ENCODE assay signal across 18 cellular contexts in the genomic region with DNA sequence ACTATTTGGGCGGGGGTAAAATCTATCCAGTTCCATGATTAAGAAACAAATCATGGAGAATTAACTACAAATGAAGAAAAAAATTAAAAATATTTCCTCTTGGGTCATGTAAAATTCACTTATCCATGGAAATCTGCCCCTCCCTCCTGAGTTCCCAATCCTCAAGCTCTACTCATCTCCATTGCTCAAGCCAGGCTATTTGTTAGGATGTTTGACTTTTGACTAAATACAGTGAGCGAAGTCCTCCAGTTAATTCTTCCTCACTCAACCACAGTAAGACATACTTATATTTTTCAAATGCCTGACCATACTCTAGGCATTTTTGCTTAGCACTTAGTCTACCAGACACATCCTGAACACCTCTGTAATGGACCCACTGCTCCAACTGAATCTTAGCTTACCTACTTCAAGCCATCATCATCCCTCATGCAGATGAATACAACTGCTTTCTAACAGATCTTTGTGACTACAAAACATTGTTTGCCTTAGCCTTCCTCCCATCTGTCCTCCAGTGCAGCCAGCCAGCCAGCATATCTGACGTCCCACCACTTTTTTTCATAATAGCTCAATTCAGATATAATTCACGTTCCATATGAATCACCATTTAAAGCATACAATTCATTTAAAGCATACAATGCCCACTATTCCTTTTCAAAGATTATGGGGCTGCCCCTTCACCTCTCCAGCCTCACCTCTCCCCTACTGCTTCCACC.
DNase-seq lines count a peak whose midpoint lies in the region; ATAC-seq and TF ChIP-seq lines count a peak whose summit lies in the region.
"Had no signal": no experiment of that assay in that cellular context is flagged by ENCODE, and none has a peak within 500 bp of the region (broad histone marks: within the 10 kb centered on the region; RNA-seq: fewer than 3 reads in every experiment).

No MANE protein-coding gene starts in this region.

- H3K36me3 Mint-ChIP-seq in CD4-positive, alpha-beta T cell (ENCODE audit: low read depth) = no peaks in the 10 kb centered on the region
- H3K36me3 Mint-ChIP-seq: immature natural killer cell, memory B cell had no signal

- H2AFZ ChIP-seq in GM23248 (no peak overlapping the region), osteoblast (ENCODE audit: low read length) (no peak overlapping the region)

- in situ Hi-C loops in GM23248 (cut with MboI) = no loop called here

- H3K4me3 Mint-ChIP-seq in CD4-positive, alpha-beta T cell = no peak overlapping the region
- H3K4me3 Mint-ChIP-seq: immature natural killer cell, memory B cell had no signal

- POLR2A ChIA-PET in CD4-positive, alpha-beta T cell (lab: Charles Lee) = no interaction called here

- H3K9me3 Mint-ChIP-seq in CD4-positive, alpha-beta T cell = no peaks in the 10 kb centered on the region
- H3K9me3 Mint-ChIP-seq: immature natural killer cell, memory B cell had no signal

- H3K4me1 Mint-ChIP-seq in CD4-positive, alpha-beta T cell (ENCODE audit: low read depth) = no peaks in the 10 kb centered on the region

- CTCF ChIA-PET in CD4-positive, alpha-beta T cell (lab: Charles Lee) = interaction anchor here (0.9 kb wide), 1 partner anchor 186 kb away, joined by 3 read pairs; no protein-coding TSS in a partner anchor

- H3K79me2 ChIP-seq in GM23248 (ENCODE audit: insufficient read depth) (peaks cover 72% of the 10 kb centered on the region), osteoblast (ENCODE audit: insufficient read depth, low read length) (peaks cover 68% of the 10 kb centered on the region)

- H3K27me3 Mint-ChIP-seq in CD4-positive, alpha-beta T cell = no peaks in the 10 kb centered on the region
- H3K27me3 Mint-ChIP-seq: memory B cell had no signal

- H3K9me2 ChIP-seq in GM23248 (ENCODE audit: insufficient read depth) = no peaks in the 10 kb centered on the region

- no peak for ATAC-seq in CD4-positive, alpha-beta T cell (ENCODE audit: poor library complexity)

- H3K9me3 ChIP-seq in GM23248 (ENCODE audit: low read depth) (no peaks in the 10 kb centered on the region), osteoblast (ENCODE audit: low read depth, low read length) (no peaks in the 10 kb centered on the region)
- no peaks in the 10 kb centered on the region for H3K9me3 ChIP-seq in CD4-positive, alpha-beta T cell (ENCODE audit: control insufficient read depth, low read length)

- H3K27ac Mint-ChIP-seq in CD4-positive, alpha-beta T cell = no peak overlapping the region
- H3K27ac Mint-ChIP-seq: immature natural killer cell, memory B cell had no signal

- peak overlapping the region; percentile 87 for H3K27ac ChIP-seq in GM23248
- peak overlapping the region; percentile 97 for H3K27ac ChIP-seq in epithelial cell of prostate
- peak overlapping the region; percentile 98 for H3K27ac ChIP-seq in osteoblast (ENCODE audit: low read depth, low read length)
- no peak overlapping the region for H3K27ac ChIP-seq in CD4-positive, alpha-beta T cell (ENCODE audit: low read depth, low read length)

- H3F3A ChIP-seq in GM23248 (ENCODE audit: insufficient read depth) = peaks cover 47% of the 10 kb centered on the region

- H3K4me3 ChIP-seq in AG10803 (ENCODE audit: low read length) = no peak overlapping the region
- no peak overlapping the region for H3K4me3 ChIP-seq in GM23248
- no peak overlapping the region for H3K4me3 ChIP-seq in osteoblast (ENCODE audit: insufficient read depth, low read length)
- H3K4me3 ChIP-seq: coronary artery, K562 had no signal

- no peak overlapping the region for H3K9ac ChIP-seq in GM23248

- peaks cover 59% of the 10 kb centered on the region for H3K4me1 ChIP-seq in GM23248 (ENCODE audit: insufficient read depth)
- peaks cover 75% of the 10 kb centered on the region for H3K4me1 ChIP-seq in osteoblast (ENCODE audit: insufficient read depth, low read length)

- no peak for TF ChIP-seq CTCF in AG10803 (conservative IDR thresholded peaks at IDR 0.05; ENCODE audit: low read length)
- no peak for TF ChIP-seq CTCF in osteoblast (IDR thresholded peaks at IDR 0.05; ENCODE audit: extremely low read depth, low read depth, low read length)
- TF ChIP-seq CTCF in CD4-positive, alpha-beta T cell (IDR thresholded peaks at IDR 0.05) = no peak

- H4K20me1 ChIP-seq in GM23248 (ENCODE audit: insufficient read depth) = no peaks in the 10 kb centered on the region
- no peaks in the 10 kb centered on the region for H4K20me1 ChIP-seq in osteoblast (ENCODE audit: insufficient read depth, low read length)

- H3K36me3 ChIP-seq in GM23248 (ENCODE audit: low read depth) (no peaks in the 10 kb centered on the region), osteoblast (ENCODE audit: insufficient read depth, low read length) (no peaks in the 10 kb centered on the region)

- DNase-seq in AG10803 (ENCODE audit: low read depth) (peak; percentile 26), GM23248 (peak; percentile 38), epithelial cell of prostate (ENCODE audit: low read depth, low spot score) (no peak), osteoblast (ENCODE audit: insufficient read length, low spot score, missing footprints) (no peak), DMS79 treated with DMSO at 0.1 percent for 48 hours (lab: John Stamatoyannopoulos, UW) (no peak), SIG-M5 (lab: John Stamatoyannopoulos, UW) (no peak)
- no peak for DNase-seq in activated T-cell treated with anti-CD3 and anti-CD28 coated beads, Interleukin-2, amount 50 U/mL, for 1 hour
- DNase-seq in CD4-positive, alpha-beta T cell = no peak
- DNase-seq: activated naive CD4-positive, alpha-beta T cell treated with anti-CD3 and anti-CD28 coated beads, Interleukin-2, amount 50 U/mL, for 16 hours; GDM1; glutamatergic neuron; NCI-H2081 treated with DMSO at 0.1 percent for 48 hours; NCI-H748 treated with DMSO at 0.1 percent for 48 hours; retina had no signal

- intact Hi-C loops in CD4-positive, alpha-beta T cell (cut with DNase I, micrococcal nuclease) = loop anchor here in 1 of 2 experiments (10.0 kb wide), 1 partner anchor 258 kb away; no protein-coding TSS in a partner anchor

- no peaks in the 10 kb centered on the region for H3K27me3 ChIP-seq in GM23248 (replicated peaks; ENCODE audit: insufficient read depth)
- no peaks in the 10 kb centered on the region for H3K27me3 ChIP-seq in osteoblast (ENCODE audit: insufficient read depth, low read length)
- H3K27me3 ChIP-seq in CD4-positive, alpha-beta T cell (ENCODE audit: control insufficient read depth, insufficient read depth, low read length) = no peaks in the 10 kb centered on the region

- WGBS in GM23248 (ENCODE audit: low coverage in 1 of 2, low lambda C conversion rate in 2 of 2, missing lambda C conversion rate in 2 of 2), 2 experiments = 83 to 89% methylated on average over 4 of the region's 4 CpGs

- H3K4me2 ChIP-seq in GM23248 (ENCODE audit: unreplicated experiment) (peak overlapping the region; percentile 75), osteoblast (ENCODE audit: insufficient read depth, low read length) (peak overlapping the region; percentile 66)

Comparison
In these comparisons a context has a peak if more than half of its experiments do, and no peak if none do; other contexts are left out.
1. DNase-seq: peak in AG10803 (single experiment) and GM23248 (single experiment); none in epithelial cell of prostate (single experiment), osteoblast (single experiment), activated T-cell treated with anti-CD3 and anti-CD28 coated beads, Interleukin-2, amount 50 U/mL, for 1 hour (single experiment), DMS79 treated with DMSO at 0.1 percent for 48 hours (single experiment), CD4-positive, alpha-beta T cell (0 of 10) and SIG-M5 (single experiment).